In genomic region chr11:67697846-67698245, GRCh38 we compare ENCODE assay signal across 18 cellular contexts. TPM values are rescaled to one million over a fixed set of nuclear protein-coding genes. Genes with fewer than 3 reads are reported as not detected.
A peak's percentile ranks its signal among the peaks of the same experiment; 100 is the strongest.
DNase-seq lines count a peak whose midpoint lies in the region; ATAC-seq and TF ChIP-seq lines count a peak whose summit lies in the region.
"Had no signal": no experiment of that assay in that cellular context is flagged by ENCODE, and none has a peak within 500 bp of the region (broad histone marks: within the 10 kb centered on the region; RNA-seq: fewer than 3 reads in every experiment).

No MANE protein-coding gene starts in this region.

- 0 out of 2 replicates have a peak, but pooled peaks cover 6% of the 10 kb centered on the region for H3K4me1 ChIP-seq in DND-41 (ENCODE audit: insufficient read depth, low read length)
- no peaks in the 10 kb centered on the region for H3K4me1 ChIP-seq in OCI-LY3 (ENCODE audit: low read length)
- H3K4me1 ChIP-seq: Caco-2 had no signal

- no peak overlapping the region for H2AFZ ChIP-seq in DND-41 (ENCODE audit: low read depth, low read length)
- peak overlapping the region; percentile 3; the same call in 1 of the 2 replicates for H2AFZ ChIP-seq in OCI-LY3 (ENCODE audit: low read depth, low read length)

- H3K27ac ChIP-seq in DND-41 (ENCODE audit: low read length) = peak overlapping the region; percentile 47
- H3K27ac ChIP-seq in OCI-LY3 (ENCODE audit: low read length) = no peak overlapping the region
- H3K27ac ChIP-seq: 22Rv1; A549; BLaER1 treated with 17β-estradiol and CSF1 and Interleukin-3, amounts not matched to agents 10 nM and 100 nM; C4-2B had no signal

- ATAC-seq in DND-41 (ENCODE audit: insufficient read depth, low read depth) = no peak
- ATAC-seq: CD8-positive, alpha-beta T cell had no signal

- H3K9me3 ChIP-seq in DND-41 (ENCODE audit: insufficient read depth, low read length, severe bottlenecking) (no peaks in the 10 kb centered on the region), OCI-LY3 (ENCODE audit: insufficient read depth, low read length) (no peaks in the 10 kb centered on the region)
- H3K9me3 ChIP-seq: A549 had no signal

- H3K4me2 ChIP-seq in DND-41 (ENCODE audit: insufficient read depth, low read length) (no peak overlapping the region), OCI-LY3 (ENCODE audit: low read length) (no peak overlapping the region)
- H3K4me2 ChIP-seq: A549; BLaER1 treated with 17β-estradiol and CSF1 and Interleukin-3, amounts not matched to agents 10 nM and 100 nM had no signal

- H3K27me3 ChIP-seq in DND-41 (ENCODE audit: insufficient read depth, low read length, poor library complexity) (no peaks in the 10 kb centered on the region), OCI-LY3 (ENCODE audit: low read depth, low read length) (peaks cover 12% of the 10 kb centered on the region)
- H3K27me3 ChIP-seq: BLaER1 treated with 17β-estradiol and CSF1 and Interleukin-3, amounts not matched to agents 10 nM and 100 nM had no signal

- H4K20me1 ChIP-seq in DND-41 (ENCODE audit: insufficient read depth, low read length) (no peaks in the 10 kb centered on the region), OCI-LY3 (ENCODE audit: insufficient read depth, low read length) (no peaks in the 10 kb centered on the region)
- H4K20me1 ChIP-seq: BLaER1 treated with 17β-estradiol and CSF1 and Interleukin-3, amounts not matched to agents 10 nM and 100 nM had no signal

- H3K36me3 ChIP-seq in DND-41 (ENCODE audit: insufficient read depth, low read length) (no peaks in the 10 kb centered on the region), OCI-LY3 (replicated peaks; ENCODE audit: low read depth, low read length) (no peaks in the 10 kb centered on the region)
- H3K36me3 ChIP-seq: BLaER1 treated with 17β-estradiol and CSF1 and Interleukin-3, amounts not matched to agents 10 nM and 100 nM had no signal

- DNase-seq in NCI-H82 (lab: John Stamatoyannopoulos, UW) = peak; percentile 0
- DNase-seq in NCI-H82 treated with DMSO at 0.1 percent for 48 hours (lab: John Stamatoyannopoulos, UW; ENCODE audit: unreplicated experiment) = no peak
- no peak for DNase-seq in DND-41
- DNase-seq in glomerular visceral epithelial cell (ENCODE audit: extremely low spot score) = no peak
- no peak for DNase-seq in posterior vena cava (ENCODE audit: low spot score)
- DNase-seq: Calu3; CD4-positive, alpha-beta T cell; CD8-positive, alpha-beta T cell; DMS79 treated with DMSO at 0.1 percent for 48 hours; GF-D8 had no signal

- no peaks in the 10 kb centered on the region for H3K79me2 ChIP-seq in DND-41 (ENCODE audit: insufficient read depth, low read length)
- H3K79me2 ChIP-seq in OCI-LY3 (ENCODE audit: low read length) = no peaks in the 10 kb centered on the region

- intact Hi-C loops in posterior vena cava (cut with DNase I) = no loop called here

- H3K4me3 ChIP-seq in DND-41 (ENCODE audit: low read depth in 1 of 2, low read length in 2 of 2) = no peak overlapping the region
- H3K4me3 ChIP-seq in OCI-LY3 (ENCODE audit: low read length) = no peak overlapping the region
- H3K4me3 ChIP-seq: A549; BLaER1 treated with 17β-estradiol and CSF1 and Interleukin-3, amounts not matched to agents 10 nM and 100 nM had no signal

- TF ChIP-seq CTCF in DND-41 (IDR thresholded peaks at IDR 0.05; ENCODE audit: borderline replicate concordance, extremely low read depth, low read length, poor library complexity, severe bottlenecking) = no peak
- no peak for TF ChIP-seq CTCF in OCI-LY3 (IDR thresholded peaks at IDR 0.05; ENCODE audit: low read depth, low read length)

- H3K9ac ChIP-seq in DND-41 (ENCODE audit: low read depth, low read length) = no peak overlapping the region
- no peak overlapping the region for H3K9ac ChIP-seq in OCI-LY3 (ENCODE audit: low read length)
- H3K9ac ChIP-seq: BLaER1 treated with 17β-estradiol and CSF1 and Interleukin-3, amounts not matched to agents 10 nM and 100 nM had no signal

RNA-seq across cellular contexts. Expression of gene ALDH3B2, which starts 23.4 kb away (rescaled TPM):
- total RNA-seq in posterior vena cava = not detected
- total RNA-seq: A172; B cell; CD4-positive, alpha-beta T cell; CD8-positive, alpha-beta T cell had no signal

RNA-seq across cellular contexts. Expression of gene ACY3, which starts 47.3 kb away (rescaled TPM):
- not detected for total RNA-seq in posterior vena cava
- total RNA-seq: B cell; CD8-positive, alpha-beta T cell had no signal

RNA-seq across cellular contexts. Expression of gene TBX10, which starts 58.3 kb away (rescaled TPM):
- not detected for total RNA-seq in posterior vena cava
- total RNA-seq: A172; B cell; Caco-2; Calu3; CD4-positive, alpha-beta T cell; CD8-positive, alpha-beta T cell had no signal
